In genomic region chr7:6417408-6417807, GRCh38 we compare ENCODE assay signal across 14 cellular contexts. TPM values are rescaled to one million over a fixed set of nuclear protein-coding genes. Genes with fewer than 3 reads are reported as not detected.
DNase-seq lines count a peak whose midpoint lies in the region; ATAC-seq and TF ChIP-seq lines count a peak whose summit lies in the region.
"Had no signal": no experiment of that assay in that cellular context is flagged by ENCODE, and none has a peak within 500 bp of the region (broad histone marks: within the 10 kb centered on the region; RNA-seq: fewer than 3 reads in every experiment).

No MANE protein-coding gene starts in this region.

- H3K36me3 ChIP-seq in endodermal cell (ENCODE audit: control insufficient read depth, insufficient read depth, low read length), result peaks cover 70% of the 10 kb centered on the region
- peaks cover 63% of the 10 kb centered on the region for H3K36me3 ChIP-seq in osteoblast (ENCODE audit: insufficient read depth, low read length)

- no peaks in the 10 kb centered on the region for H3K9me3 Mint-ChIP-seq in activated naive CD4-positive, alpha-beta T cell treated with anti-CD3 and anti-CD28 coated beads, Interleukin-2, amount 10 ng/mL, durations not matched to agents 7 days and 5 days
- H3K9me3 Mint-ChIP-seq in activated naive CD4-positive, alpha-beta T cell treated with anti-CD3 and anti-CD28 coated beads for 36 hours, result no peaks in the 10 kb centered on the region
- H3K9me3 Mint-ChIP-seq in endodermal cell, result peaks cover 12% of the 10 kb centered on the region
- H3K9me3 Mint-ChIP-seq: CD4-positive, alpha-beta memory T cell had no signal

- H3K36me3 Mint-ChIP-seq in activated naive CD4-positive, alpha-beta T cell treated with anti-CD3 and anti-CD28 coated beads, Interleukin-2, amount 10 ng/mL, durations not matched to agents 7 days and 5 days, result peaks cover 44% of the 10 kb centered on the region
- peaks cover 27% of the 10 kb centered on the region for H3K36me3 Mint-ChIP-seq in activated naive CD4-positive, alpha-beta T cell treated with anti-CD3 and anti-CD28 coated beads for 36 hours (ENCODE audit: low read depth)
- peaks cover 81% of the 10 kb centered on the region for H3K36me3 Mint-ChIP-seq in endodermal cell (ENCODE audit: low read depth)

- DNase-seq in activated naive CD4-positive, alpha-beta T cell treated with anti-CD3 and anti-CD28 coated beads, Interleukin-2, amount 10 ng/mL, durations not matched to agents 7 days and 5 days, result no peak
- no peak for DNase-seq in activated naive CD4-positive, alpha-beta T cell treated with anti-CD3 and anti-CD28 coated beads for 36 hours
- DNase-seq in endodermal cell (no peak), osteoblast (ENCODE audit: insufficient read length, low spot score, missing footprints) (peak; percentile 70), foreskin keratinocyte (no peak), NCI-H2196 (lab: John Stamatoyannopoulos, UW; ENCODE audit: unreplicated experiment) (no peak), DMS79 treated with DMSO at 0.1 percent for 48 hours (lab: John Stamatoyannopoulos, UW) (no peak)
- DNase-seq: ACHN; CD4-positive, alpha-beta memory T cell; DMS79; EL; HCEC 1CT had no signal

- H3K4me3 Mint-ChIP-seq in activated naive CD4-positive, alpha-beta T cell treated with anti-CD3 and anti-CD28 coated beads, Interleukin-2, amount 10 ng/mL, durations not matched to agents 7 days and 5 days, result no peak overlapping the region
- no peak overlapping the region for H3K4me3 Mint-ChIP-seq in activated naive CD4-positive, alpha-beta T cell treated with anti-CD3 and anti-CD28 coated beads for 36 hours
- H3K4me3 Mint-ChIP-seq in endodermal cell, result no peak overlapping the region
- H3K4me3 Mint-ChIP-seq: CD4-positive, alpha-beta memory T cell had no signal

- H4K20me1 ChIP-seq in osteoblast (ENCODE audit: insufficient read depth, low read length), result peaks cover 10% of the 10 kb centered on the region

- H3K27ac ChIP-seq in adipose tissue (ENCODE audit: low read depth, low read length), result peak overlapping the region; percentile 15
- H3K27ac ChIP-seq in endodermal cell (ENCODE audit: low read depth, low read length), result no peak overlapping the region
- peak overlapping the region; percentile 17 for H3K27ac ChIP-seq in osteoblast (ENCODE audit: low read depth, low read length)
- no peak overlapping the region for H3K27ac ChIP-seq in foreskin keratinocyte
- H3K27ac ChIP-seq: C4-2B had no signal

- no peak for ATAC-seq in foreskin keratinocyte

- H3K4me2 ChIP-seq in osteoblast (ENCODE audit: insufficient read depth, low read length), result no peak overlapping the region

- H3K9ac ChIP-seq in endodermal cell (ENCODE audit: extremely low read depth, low read length, poor library complexity, severe bottlenecking), result no peak overlapping the region

- TF ChIP-seq CTCF in endodermal cell (conservative IDR thresholded peaks at IDR 0.05) (no peak), osteoblast (IDR thresholded peaks at IDR 0.05; ENCODE audit: extremely low read depth, low read depth, low read length) (no peak), foreskin keratinocyte (conservative IDR thresholded peaks at IDR 0.05) (no peak)

- H3K9me3 ChIP-seq in endodermal cell (ENCODE audit: control insufficient read depth, low read length) (peaks cover 15% of the 10 kb centered on the region), osteoblast (ENCODE audit: low read depth, low read length) (no peaks in the 10 kb centered on the region)

- H3K27me3 ChIP-seq in endodermal cell (ENCODE audit: control insufficient read depth, insufficient read depth, low read length, poor library complexity, severe bottlenecking) (no peaks in the 10 kb centered on the region), osteoblast (ENCODE audit: insufficient read depth, low read length) (no peaks in the 10 kb centered on the region), foreskin keratinocyte (no peaks in the 10 kb centered on the region)

- peaks cover 14% of the 10 kb centered on the region for H3K79me2 ChIP-seq in osteoblast (ENCODE audit: insufficient read depth, low read length)

- no peak overlapping the region for H2AFZ ChIP-seq in osteoblast (ENCODE audit: low read length)

- 94 to 96% (median 95%) methylated on average over 5 of the region's 5 CpGs for WGBS in adipose tissue, 3 donors
- 92 to 100% methylated on average over 3 to 5 of the region's 5 CpGs for WGBS in endodermal cell (ENCODE audit: insufficient coverage in 1 of 2, insufficient read length in 1 of 2), 2 experiments

- intact Hi-C loops in activated naive CD4-positive, alpha-beta T cell treated with anti-CD3 and anti-CD28 coated beads for 36 hours (cut with micrococcal nuclease), result no loop called here

- peak overlapping the region; percentile 37 for H3K27ac Mint-ChIP-seq in activated naive CD4-positive, alpha-beta T cell treated with anti-CD3 and anti-CD28 coated beads, Interleukin-2, amount 10 ng/mL, durations not matched to agents 7 days and 5 days
- H3K27ac Mint-ChIP-seq in activated naive CD4-positive, alpha-beta T cell treated with anti-CD3 and anti-CD28 coated beads for 36 hours, result no peak overlapping the region
- H3K27ac Mint-ChIP-seq in endodermal cell, result peak overlapping the region; percentile 59

- H3K4me1 ChIP-seq in endodermal cell (ENCODE audit: control insufficient read depth, insufficient read depth, low read length), result peaks cover 4% of the 10 kb centered on the region
- peaks cover 7% of the 10 kb centered on the region for H3K4me1 ChIP-seq in osteoblast (ENCODE audit: insufficient read depth, low read length)
- no peaks in the 10 kb centered on the region for H3K4me1 ChIP-seq in foreskin keratinocyte

- no peak overlapping the region for H3K4me3 ChIP-seq in endodermal cell (ENCODE audit: low read length)
- no peak overlapping the region for H3K4me3 ChIP-seq in osteoblast (ENCODE audit: insufficient read depth, low read length)

- H3K27me3 Mint-ChIP-seq in activated naive CD4-positive, alpha-beta T cell treated with anti-CD3 and anti-CD28 coated beads, Interleukin-2, amount 10 ng/mL, durations not matched to agents 7 days and 5 days, result no peaks in the 10 kb centered on the region
- H3K27me3 Mint-ChIP-seq in activated naive CD4-positive, alpha-beta T cell treated with anti-CD3 and anti-CD28 coated beads for 36 hours (ENCODE audit: low read depth), result no peaks in the 10 kb centered on the region
- no peaks in the 10 kb centered on the region for H3K27me3 Mint-ChIP-seq in endodermal cell (ENCODE audit: insufficient read depth)
- H3K27me3 Mint-ChIP-seq: CD4-positive, alpha-beta memory T cell had no signal

- peaks cover under 1% of the 10 kb centered on the region for H3K4me1 Mint-ChIP-seq in activated naive CD4-positive, alpha-beta T cell treated with anti-CD3 and anti-CD28 coated beads, Interleukin-2, amount 10 ng/mL, durations not matched to agents 7 days and 5 days
- no peaks in the 10 kb centered on the region for H3K4me1 Mint-ChIP-seq in activated naive CD4-positive, alpha-beta T cell treated with anti-CD3 and anti-CD28 coated beads for 36 hours (ENCODE audit: low read depth)
- H3K4me1 Mint-ChIP-seq in endodermal cell, result peaks cover 5% of the 10 kb centered on the region
- H3K4me1 Mint-ChIP-seq: CD4-positive, alpha-beta memory T cell had no signal

- CTCF ChIA-PET in activated naive CD4-positive, alpha-beta T cell treated with anti-CD3 and anti-CD28 coated beads, Interleukin-2, amount 10 ng/mL, durations not matched to agents 7 days and 5 days (lab: Charles Lee), result no interaction called here
- CTCF ChIA-PET in activated naive CD4-positive, alpha-beta T cell treated with anti-CD3 and anti-CD28 coated beads for 36 hours (lab: Charles Lee), result interaction anchor here (0.5 kb wide), 1 partner anchor 30 kb away, joined by 3 read pairs; the partner anchor contains the start of gene DAGLB

RNA-seq across cellular contexts. Expression of gene DAGLB, which starts 30.3 kb away (rescaled TPM):
- 10 to 100 TPM; 13.1 to 13.6 TPM for total RNA-seq in activated naive CD4-positive, alpha-beta T cell treated with anti-CD3 and anti-CD28 coated beads for 36 hours
- 1 to 10 TPM; 6.2 to 7.3 (median 7.2) TPM for polyA plus RNA-seq in adipose tissue
- total RNA-seq in endodermal cell, result 10 to 100 TPM; 22.7 to 24.5 TPM
- 22.6 TPM for polyA plus RNA-seq in endodermal cell (2013, experiment 1 of 2)
- polyA plus RNA-seq in endodermal cell (2013, experiment 2 of 2), result 17.2 TPM
- total RNA-seq in osteoblast, result 17.1 and 17.4 TPM in 2 replicates
- total RNA-seq in foreskin keratinocyte, result 12.8 and 13.0 TPM in 2 replicates
- 10.1 and 11.8 TPM in 2 replicates for polyA plus RNA-seq in foreskin keratinocyte

RNA-seq across cellular contexts. Expression of gene RAC1, which starts 43.1 kb away (rescaled TPM):
- total RNA-seq in activated naive CD4-positive, alpha-beta T cell treated with anti-CD3 and anti-CD28 coated beads for 36 hours, result 100 to 1,000 TPM; 144 to 145 TPM
- 100 to 1,000 TPM in 2 of 3 donors, 10 to 100 TPM in 1; 84.0 to 187 (median 186) TPM for polyA plus RNA-seq in adipose tissue
- total RNA-seq in endodermal cell, result 100 to 1,000 TPM; 236 to 238 TPM
- polyA plus RNA-seq in endodermal cell (2013, experiment 1 of 2), result 221 TPM
- polyA plus RNA-seq in endodermal cell (2013, experiment 2 of 2), result 214 TPM
- total RNA-seq in osteoblast, result 55.4 and 55.7 TPM in 2 replicates
- 272 and 304 TPM in 2 replicates for total RNA-seq in foreskin keratinocyte
- polyA plus RNA-seq in foreskin keratinocyte, result 387 and 487 TPM in 2 replicates

Comparison
In these comparisons a context has a peak if more than half of its experiments do, and no peak if none do; other contexts are left out.
1. H3K27ac ChIP-seq: peak in adipose tissue (single experiment) and osteoblast (single experiment); none in endodermal cell (single experiment) and foreskin keratinocyte (single experiment).